Comparison of ENCODE assay signal across 14 cellular contexts in genomic region chr16:84286568-84287220, GRCh38. TPM values are rescaled to one million over a fixed set of nuclear protein-coding genes. Genes with fewer than 3 reads are reported as not detected.
DNase-seq lines count a peak whose midpoint lies in the region; ATAC-seq, FAIRE-seq and TF ChIP-seq lines count a peak whose summit lies in the region.
"Had no signal": no experiment of that assay in that cellular context is flagged by ENCODE, and none has a peak within 500 bp of the region (broad histone marks: within the 10 kb centered on the region; RNA-seq: fewer than 3 reads in every experiment).

No MANE protein-coding gene starts in this region.

- H3K9me3 ChIP-seq in right cardiac atrium (ENCODE audit: control insufficient read depth, low read length) (no peaks in the 10 kb centered on the region), pancreas (no peaks in the 10 kb centered on the region)
- H3K9me3 ChIP-seq: right lobe of liver had no signal

- H3K4me3 ChIP-seq in AG10803 (ENCODE audit: low read length) (no peak overlapping the region), cardiac fibroblast (replicated peaks in 1 of 2; ENCODE audit: low read depth in 2 of 2, low read length in 2 of 2) (no peak overlapping the region), right cardiac atrium (ENCODE audit: low read length) (no peak overlapping the region), pancreas (no peak overlapping the region)
- H3K4me3 ChIP-seq: right lobe of liver had no signal

- H3K9me3 Mint-ChIP-seq in T-cell: no peaks in the 10 kb centered on the region

- peak; percentile 64 for DNase-seq in AG10803 (ENCODE audit: low read depth)
- DNase-seq in cardiac fibroblast (ENCODE audit: low read depth in 2 of 2): peak; percentile 52 to 68
- DNase-seq in right cardiac atrium: peak; percentile 85 to 88 (median 87)
- peak; percentile 80 for DNase-seq in retina
- no peak for DNase-seq in pancreas
- DNase-seq in T-cell: no peak
- no peak for DNase-seq in superior temporal gyrus (ENCODE audit: extremely low spot score)
- DNase-seq: cortex of kidney, right lobe of liver had no signal

- no peak for FAIRE-seq in pancreas (lab: Jason Lieb, UNC)

- H3K4me1 ChIP-seq in right cardiac atrium (ENCODE audit: control insufficient read depth, insufficient read depth, low read length) (peaks cover 3% of the 10 kb centered on the region), pancreas (no peaks in the 10 kb centered on the region)
- H3K4me1 ChIP-seq: right lobe of liver had no signal

- H3K27me3 Mint-ChIP-seq in T-cell: peaks cover 26 to 33% of the 10 kb centered on the region in 2 donors

- TF ChIP-seq CTCF in AG10803 (conservative IDR thresholded peaks at IDR 0.05; ENCODE audit: low read length) (no peak), cardiac fibroblast (IDR thresholded peaks at IDR 0.05; ENCODE audit: low read depth, low read length) (no peak), pancreas (IDR thresholded peaks at IDR 0.05) (no peak)

- intact Hi-C loops in right cardiac atrium (cut with DNase I) (no loop called here), pancreas (cut with DNase I) (loop anchor here in 1 of 3 donors (10.0 kb wide), 1 partner anchor 198 kb away; no protein-coding TSS in a partner anchor)

- CTCF ChIA-PET in T-cell (lab: Charles Lee): no interaction called here

- H3K27ac ChIP-seq in right cardiac atrium (ENCODE audit: low read length): peak overlapping the region; percentile 1
- H3K27ac ChIP-seq in pancreas: no peak overlapping the region
- H3K27ac ChIP-seq: right lobe of liver had no signal

- H3K27ac Mint-ChIP-seq in T-cell: no peak overlapping the region
- H3K27ac Mint-ChIP-seq: activated naive CD8-positive, alpha-beta T cell had no signal

- H3K36me3 ChIP-seq in pancreas: no peaks in the 10 kb centered on the region
- H3K36me3 ChIP-seq: right lobe of liver had no signal

- POLR2A ChIA-PET in T-cell (lab: Charles Lee): no interaction called here

- H3K4me3 Mint-ChIP-seq in T-cell: no peak overlapping the region
- H3K4me3 Mint-ChIP-seq: activated naive CD8-positive, alpha-beta T cell had no signal

- ATAC-seq in right cardiac atrium: peak; percentile 79 to 91
- no peak for ATAC-seq in pancreas
- ATAC-seq in T-cell (replicated peaks in 1 of 4): no peak
- no peak for ATAC-seq in HG03135 (IDR thresholded peaks at IDR 0.05; ENCODE audit: unreplicated experiment)

- WGBS in right cardiac atrium: 43% methylated on average over 16 of the region's 16 CpGs
- WGBS in pancreas, 2 donors: 52 to 67% methylated on average over 16 of the region's 16 CpGs

- peaks cover 0 to 4% (median 0%) of the 10 kb centered on the region in 3 donors for H3K4me1 Mint-ChIP-seq in T-cell

- no peaks in the 10 kb centered on the region for H3K36me3 Mint-ChIP-seq in T-cell
- H3K36me3 Mint-ChIP-seq: activated naive CD8-positive, alpha-beta T cell had no signal

- H3K27me3 ChIP-seq in right cardiac atrium (ENCODE audit: control insufficient read depth, insufficient read depth): no peaks in the 10 kb centered on the region
- no peaks in the 10 kb centered on the region for H3K27me3 ChIP-seq in pancreas
- H3K27me3 ChIP-seq: right lobe of liver had no signal

RNA-seq across cellular contexts. Expression of gene WFDC1, which starts 8.0 kb away (rescaled TPM):
- 1 to 10 TPM in 2 of 4 donors, under 1 TPM in 2; 0.34 to 1.6 (median 0.91) TPM for total RNA-seq in right cardiac atrium
- 1.6 TPM for polyA plus RNA-seq in right cardiac atrium
- under 1 TPM in 4 of 6 donors, not detected in 2; 0.09 to 0.43 (median 0.27) TPM for total RNA-seq in pancreas
- polyA plus RNA-seq in pancreas: 1 to 10 TPM; 1.4 to 2.6 TPM
- total RNA-seq in T-cell: not detected
- total RNA-seq: NCI-H460 had no signal

RNA-seq across cellular contexts. Expression of gene KCNG4, which starts 46.9 kb away (rescaled TPM):
- total RNA-seq in right cardiac atrium (not detected), pancreas (not detected), T-cell (not detected)
- polyA plus RNA-seq in right cardiac atrium (not detected), pancreas (under 1 TPM in 1 of 2 donors, not detected in 1; 0.02 TPM)
- total RNA-seq: right lobe of liver, urinary bladder had no signal
- polyA plus RNA-seq: BJ, urinary bladder had no signal

Comparison
In these comparisons a context has a peak if more than half of its experiments do, and no peak if none do; other contexts are left out.
1. DNase-seq: peak in AG10803 (single experiment), cardiac fibroblast (2 of 2), right cardiac atrium (3 of 3) and retina (single experiment); none in pancreas (0 of 6), T-cell (0 of 34) and superior temporal gyrus (single experiment).
2. ATAC-seq: peak in right cardiac atrium (2 of 2); none in pancreas (0 of 4), T-cell (0 of 4) and HG03135 (single experiment).